In genomic region chr5:30469691-30470090, GRCh38 we compare ENCODE assay signal across 28 cellular contexts.
"Had no signal": no experiment of that assay in that cellular context is flagged by ENCODE, and none has a peak within 500 bp of the region (broad histone marks: within the 10 kb centered on the region; RNA-seq: fewer than 3 reads in every experiment).

No MANE protein-coding gene starts in this region.

- H3K9me3 ChIP-seq: gastrocnemius medialis had no signal

- H2AFZ ChIP-seq: hepatocyte had no signal

- DNase-seq: cortex of kidney; dermis blood vessel endothelial cell; dorsolateral prefrontal cortex; effector CD4-positive, alpha-beta T cell; effector CD8-positive, alpha-beta T cell; effector memory CD4-positive, alpha-beta T cell; effector memory CD8-positive, alpha-beta T cell; endodermal cell; erythroblast; esophagus squamous epithelium; foreskin fibroblast; foreskin keratinocyte; foreskin melanocyte; gastrocnemius medialis; glutamatergic neuron; head of caudate nucleus; heart left ventricle; heart right ventricle; hippocampal formation had no signal

- H3K4me3 ChIP-seq: coronary artery, dorsolateral prefrontal cortex, esophagus muscularis mucosa, esophagus squamous epithelium, gastrocnemius medialis, gastroesophageal sphincter, heart left ventricle, heart right ventricle, hepatocyte had no signal

- ATAC-seq: effector memory CD8-positive, alpha-beta T cell; esophagus mucosa; foreskin keratinocyte; gastrocnemius medialis; gastroesophageal sphincter; heart left ventricle; heart right ventricle had no signal

- FAIRE-seq: endometrium, endothelial cell of umbilical vein, frontal cortex had no signal

- H3K4me2 ChIP-seq: hepatocyte had no signal

- H3K79me2 ChIP-seq: hepatocyte had no signal

- H3K4me1 ChIP-seq: esophagus muscularis mucosa, esophagus squamous epithelium, foreskin keratinocyte, gastrocnemius medialis, gastroesophageal sphincter, heart left ventricle, heart right ventricle had no signal

- H3K27me3 ChIP-seq: dorsolateral prefrontal cortex, esophagus muscularis mucosa, esophagus squamous epithelium, foreskin keratinocyte, gastrocnemius medialis, gastroesophageal sphincter, heart left ventricle, heart right ventricle, hepatocyte had no signal

- H3K27ac ChIP-seq: coronary artery, dorsolateral prefrontal cortex, epithelial cell of prostate, esophagus muscularis mucosa, esophagus squamous epithelium, foreskin keratinocyte, gastrocnemius medialis, gastroesophageal sphincter, heart left ventricle, heart right ventricle, hepatocyte had no signal

- H3K36me3 ChIP-seq: esophagus muscularis mucosa, esophagus squamous epithelium, gastrocnemius medialis, gastroesophageal sphincter, heart left ventricle, heart right ventricle had no signal
